In genomic region chr17:77234695-77235094, GRCh38 we compare ENCODE assay signal across 10 cellular contexts.
A peak's percentile ranks its signal among the peaks of the same experiment; 100 is the strongest.
DNase-seq lines count a peak whose midpoint lies in the region; ATAC-seq and TF ChIP-seq lines count a peak whose summit lies in the region.
"Had no signal": no experiment of that assay in that cellular context is flagged by ENCODE, and none has a peak within 500 bp of the region (broad histone marks: within the 10 kb centered on the region; RNA-seq: fewer than 3 reads in every experiment).

No MANE protein-coding gene starts in this region.

- peak overlapping the region; percentile 65 for H3K4me3 Mint-ChIP-seq in activated T-cell treated with anti-CD3 and anti-CD28 coated beads, Interleukin-2, amount 50 U/mL, for 24 hours

- H3K18ac ChIP-seq in mesenchymal stem cell (ENCODE audit: low read depth in 1 of 2, low read length in 2 of 2): peak overlapping the region; percentile 85 to 91

- H3K27me3 ChIP-seq in adipocyte (replicated peaks; ENCODE audit: control insufficient read depth, insufficient read depth, low read length) (no peaks in the 10 kb centered on the region), mesenchymal stem cell (ENCODE audit: control insufficient read depth in 1 of 2, insufficient read depth in 1 of 2, low read length in 2 of 2) (no peaks in the 10 kb centered on the region), tibial artery (no peaks in the 10 kb centered on the region)

- no peak for DNase-seq in activated T-cell treated with anti-CD3 and anti-CD28 coated beads, Interleukin-2, amount 50 U/mL, for 24 hours
- DNase-seq in activated T-cell treated with anti-CD3 and anti-CD28 coated beads, Interleukin-2, amount 50 U/mL, for 1 hour: no peak
- DNase-seq in adipocyte (ENCODE audit: low read depth) (no peak), mesenchymal stem cell (peak; percentile 39), tibial artery (no peak), GF-D8 (lab: John Stamatoyannopoulos, UW) (no peak), NCI-H1930 (lab: John Stamatoyannopoulos, UW) (no peak)

- no peaks in the 10 kb centered on the region for H3K27me3 Mint-ChIP-seq in activated T-cell treated with anti-CD3 and anti-CD28 coated beads, Interleukin-2, amount 50 U/mL, for 24 hours
- H3K27me3 Mint-ChIP-seq: progenitor cell of endocrine pancreas had no signal

- H3K27ac ChIP-seq in mesenchymal stem cell (ENCODE audit: low read length, poor library complexity, severe bottlenecking) (peak overlapping the region; percentile 82), tibial artery (peak overlapping the region; percentile 67)

- no peak overlapping the region for H3K23ac ChIP-seq in mesenchymal stem cell (ENCODE audit: low read length in 2 of 2)

- H3K9ac ChIP-seq in adipocyte (ENCODE audit: low read length): peak overlapping the region; percentile 79
- peak overlapping the region; percentile 85 for H3K9ac ChIP-seq in mesenchymal stem cell (ENCODE audit: low read length)

- H2AFZ ChIP-seq in mesenchymal stem cell (ENCODE audit: low read depth, low read length): no peak overlapping the region

- no peaks in the 10 kb centered on the region for H3K79me1 ChIP-seq in mesenchymal stem cell (replicated peaks; ENCODE audit: low read length, poor library complexity, severe bottlenecking)

- H3K4me3 ChIP-seq in adipocyte (ENCODE audit: low read length): peak overlapping the region; percentile 78
- H3K4me3 ChIP-seq in mesenchymal stem cell (ENCODE audit: insufficient read depth in 1 of 2, low read depth in 1 of 2, low read length in 2 of 2): peak overlapping the region in 1 of 2 experiments; percentile 73
- H3K4me3 ChIP-seq in tibial artery: peak overlapping the region; percentile 39 to 47

- H2BK12ac ChIP-seq in mesenchymal stem cell (ENCODE audit: low read length in 2 of 2): peak overlapping the region; percentile 65 to 99

- H2BK15ac ChIP-seq in mesenchymal stem cell (ENCODE audit: low read depth, poor library complexity, severe bottlenecking): peak overlapping the region; percentile 94

- H4K91ac ChIP-seq in mesenchymal stem cell (ENCODE audit: low read length): peak overlapping the region; percentile 96

- H3K4me1 ChIP-seq in adipocyte (ENCODE audit: control insufficient read depth, insufficient read depth, low read length) (peaks cover 10% of the 10 kb centered on the region), mesenchymal stem cell (ENCODE audit: control insufficient read depth, insufficient read depth, low read depth, low read length) (peaks cover 16% of the 10 kb centered on the region), tibial artery (peaks cover 0 to 17% (median 7%) of the 10 kb centered on the region in 4 donors)

- no peaks in the 10 kb centered on the region for H3K9me3 ChIP-seq in adipocyte (ENCODE audit: control insufficient read depth, low read length)
- H3K9me3 ChIP-seq in mesenchymal stem cell (ENCODE audit: control insufficient read depth, low read length): peaks cover 13% of the 10 kb centered on the region
- H3K9me3 ChIP-seq in tibial artery: no peaks in the 10 kb centered on the region

- intact Hi-C loops in tibial artery (cut with DNase I; ENCODE audit: low total_unique reads): no loop called here

- peak overlapping the region; percentile 75 to 92 for H3K4ac ChIP-seq in mesenchymal stem cell (ENCODE audit: low read depth in 1 of 2, low read length in 2 of 2)

- no peak overlapping the region for H3K4me2 ChIP-seq in mesenchymal stem cell (ENCODE audit: low read length, poor library complexity, severe bottlenecking)

- H2AK5ac ChIP-seq in mesenchymal stem cell (ENCODE audit: low read length, severe bottlenecking): peak overlapping the region; percentile 33

- H2BK120ac ChIP-seq in mesenchymal stem cell (ENCODE audit: low read depth, low read length): peak overlapping the region; percentile 88

- H3K9me3 Mint-ChIP-seq in activated T-cell treated with anti-CD3 and anti-CD28 coated beads, Interleukin-2, amount 50 U/mL, for 24 hours: peaks cover 2% of the 10 kb centered on the region

- TF ChIP-seq CTCF in tibial artery (IDR thresholded peaks at IDR 0.05): no peak

- no peak for ATAC-seq in HG03108 (IDR thresholded peaks at IDR 0.05; ENCODE audit: unreplicated experiment)
- ATAC-seq: HCT116 had no signal

- H3K4me1 Mint-ChIP-seq in activated T-cell treated with anti-CD3 and anti-CD28 coated beads, Interleukin-2, amount 50 U/mL, for 24 hours (ENCODE audit: low read depth): peaks cover 20% of the 10 kb centered on the region

- no peaks in the 10 kb centered on the region for H3K36me3 Mint-ChIP-seq in activated T-cell treated with anti-CD3 and anti-CD28 coated beads, Interleukin-2, amount 50 U/mL, for 24 hours (ENCODE audit: low read depth)

- H3K36me3 ChIP-seq in adipocyte (ENCODE audit: control insufficient read depth, insufficient read depth, low read length, severe bottlenecking): no peaks in the 10 kb centered on the region
- H3K36me3 ChIP-seq in mesenchymal stem cell (ENCODE audit: control insufficient read depth in 1 of 2, insufficient read depth in 2 of 2, low read depth in 1 of 2, low read length in 2 of 2): peaks cover 0 to 12% of the 10 kb centered on the region in 2 experiments
- no peaks in the 10 kb centered on the region for H3K36me3 ChIP-seq in tibial artery

- H4K8ac ChIP-seq in mesenchymal stem cell (ENCODE audit: low read length): peak overlapping the region; percentile 92

- H3K27ac Mint-ChIP-seq in activated T-cell treated with anti-CD3 and anti-CD28 coated beads, Interleukin-2, amount 50 U/mL, for 24 hours: peak overlapping the region; percentile 66
- H3K27ac Mint-ChIP-seq: progenitor cell of endocrine pancreas had no signal

- H3K14ac ChIP-seq in mesenchymal stem cell (ENCODE audit: low read length in 2 of 2): peak overlapping the region in 1 of 2 experiments; percentile 83

- 88% methylated on average over 8 of the region's 9 CpGs for WGBS in mesenchymal stem cell

- peak overlapping the region; percentile 35 for H2BK5ac ChIP-seq in mesenchymal stem cell (ENCODE audit: low read depth, low read length, poor library complexity, severe bottlenecking)
